ENCODE assay signal across 20 cellular contexts in genomic region chr6:85997206-85997605, GRCh38.
DNase-seq lines count a peak whose midpoint lies in the region; ATAC-seq and TF ChIP-seq lines count a peak whose summit lies in the region.
"Had no signal": no experiment of that assay in that cellular context is flagged by ENCODE, and none has a peak within 500 bp of the region (broad histone marks: within the 10 kb centered on the region; RNA-seq: fewer than 3 reads in every experiment).

No MANE protein-coding gene starts in this region.

- ATAC-seq in GM18909 (IDR thresholded peaks at IDR 0.05; ENCODE audit: poor library complexity, unreplicated experiment) (peak; percentile 76), HG02759 (IDR thresholded peaks at IDR 0.05; ENCODE audit: unreplicated experiment) (peak; percentile 67), GM21515 (IDR thresholded peaks at IDR 0.05; ENCODE audit: unreplicated experiment) (no peak)
- ATAC-seq: A549 had no signal

- no peak overlapping the region for H3K27ac ChIP-seq in smooth muscle cell (ENCODE audit: low read depth)
- H3K27ac ChIP-seq: A549, suprapubic skin had no signal

- no peaks in the 10 kb centered on the region for H4K20me1 ChIP-seq in smooth muscle cell (ENCODE audit: low read depth)

- no peaks in the 10 kb centered on the region for H3K4me1 ChIP-seq in smooth muscle cell (ENCODE audit: low read depth)
- H3K4me1 ChIP-seq: A549, suprapubic skin had no signal

- no peaks in the 10 kb centered on the region for H3F3A ChIP-seq in smooth muscle cell (ENCODE audit: low read depth)

- no peaks in the 10 kb centered on the region for H3K36me3 ChIP-seq in smooth muscle cell (ENCODE audit: low read depth)
- H3K36me3 ChIP-seq: MG63, suprapubic skin had no signal

- H3K4me2 ChIP-seq in smooth muscle cell, result no peak overlapping the region
- H3K4me2 ChIP-seq: A549 had no signal

- 82% methylated on average over 1 of the region's 1 CpG for WGBS in smooth muscle cell (ENCODE audit: low lambda C conversion rate)

- H3K27me3 ChIP-seq in smooth muscle cell (ENCODE audit: low read depth), result no peaks in the 10 kb centered on the region
- H3K27me3 ChIP-seq: MG63, suprapubic skin had no signal

- no peaks in the 10 kb centered on the region for H3K9me3 ChIP-seq in smooth muscle cell (replicated peaks; ENCODE audit: low read depth)
- H3K9me3 ChIP-seq: A549, MG63, suprapubic skin had no signal

- no peaks in the 10 kb centered on the region for H3K79me2 ChIP-seq in smooth muscle cell (ENCODE audit: low read depth)

- peak; percentile 30 for DNase-seq in GM12865 (ENCODE audit: low read depth)
- peak; percentile 58 for DNase-seq in Jurkat, Clone E6-1 (ENCODE audit: low read depth, low spot score)
- DNase-seq in T-helper 2 cell, result no peak
- DNase-seq in GM03348 (ENCODE audit: low spot score), result no peak
- no peak for DNase-seq in smooth muscle cell (lab: John Stamatoyannopoulos, UW; ENCODE audit: unreplicated experiment)
- DNase-seq: activated CD8-positive, alpha-beta memory T cell treated with anti-CD3 and anti-CD28 coated beads, Interleukin-2, amount 50 U/mL, for 48 hours; activated gamma-delta T cell; amygdala; Calu3; central memory CD4-positive, alpha-beta T cell; kidney; MG63; NCI-H2029 treated with DMSO at 0.1 percent for 48 hours; nucleus accumbens; stimulated activated CD4-positive, alpha-beta T cell treated with anti-CD3 and anti-CD28 coated beads, Interleukin-12 subunit alpha, Interleukin-12 subunit beta, amount 100 ng/mL, for 4 hours had no signal

- TF ChIP-seq CTCF in GM12865 (IDR thresholded peaks at IDR 0.05; ENCODE audit: insufficient read depth, low read depth, low read length, missing control alignments), result no peak
- TF ChIP-seq CTCF in smooth muscle cell (IDR thresholded peaks at IDR 0.05; ENCODE audit: borderline replicate concordance, insufficient read depth, poor library complexity, severe bottlenecking), result no peak

- no peak overlapping the region for H3K9ac ChIP-seq in smooth muscle cell (ENCODE audit: low read depth)

- H2AFZ ChIP-seq in smooth muscle cell (ENCODE audit: low read depth), result no peak overlapping the region

- H3K4me3 ChIP-seq in GM12865 (ENCODE audit: low read depth, low read length) (no peak overlapping the region), smooth muscle cell (no peak overlapping the region)
- H3K4me3 ChIP-seq in Jurkat, Clone E6-1 (ENCODE audit: low read length), result no peak overlapping the region
- H3K4me3 ChIP-seq: A549, MG63, suprapubic skin had no signal

Comparison
In these comparisons a context has a peak if more than half of its experiments do, and no peak if none do; other contexts are left out.
1. DNase-seq: peak in GM12865 (single experiment) and Jurkat, Clone E6-1 (single experiment); none in T-helper 2 cell (0 of 5), GM03348 (single experiment) and smooth muscle cell (single experiment).